Comparison of ENCODE assay signal across 1 cellular context in genomic region chr16:5035909-5036227, GRCh38.
TF ChIP-seq lines count a peak whose summit lies in the region.

No MANE protein-coding gene starts in this region.

TF ChIP-seq in HepG2, 621 proteins besides CTCF, POLR2A, EP300 and RAD21 (continued from another document):
- no peak for TF ChIP-seq ZNF770 (CRISPR knock-in tag; IDR thresholded peaks at IDR 0.05)
- TF ChIP-seq ZNF274 (CRISPR knock-in tag; IDR thresholded peaks at IDR 0.05): 0 out of 2 replicates have a peak, but pooled peaks have one; percentile 5
- 0 out of 2 replicates have a peak, but pooled peaks have one; percentile 5 for TF ChIP-seq MIER3 (CRISPR knock-in tag; IDR thresholded peaks at IDR 0.05; ENCODE audit: borderline replicate concordance)
- TF ChIP-seq ZKSCAN5 (CRISPR knock-in tag; IDR thresholded peaks at IDR 0.05): no peak
- no peak for TF ChIP-seq TEAD3 (CRISPR knock-in tag; optimal IDR thresholded peaks at IDR 0.05; ENCODE audit: borderline replicate concordance)
- TF ChIP-seq ZNF580 (CRISPR knock-in tag; IDR thresholded peaks at IDR 0.05; ENCODE audit: borderline replicate concordance, low read depth): no peak
- TF ChIP-seq ATF7 (IDR thresholded peaks at IDR 0.05): peak; percentile 69
- TF ChIP-seq ATF7 (CRISPR knock-in tag; IDR thresholded peaks at IDR 0.05): no peak
- TF ChIP-seq SP2 (CRISPR knock-in tag; IDR thresholded peaks at IDR 0.05): no peak
- 0 out of 2 replicates have a peak, but pooled peaks have one; percentile 45 for TF ChIP-seq MLXIP (CRISPR knock-in tag; IDR thresholded peaks at IDR 0.05; ENCODE audit: borderline replicate concordance)
